8 cellular contexts compared by ENCODE assay signal in the genomic region with DNA sequence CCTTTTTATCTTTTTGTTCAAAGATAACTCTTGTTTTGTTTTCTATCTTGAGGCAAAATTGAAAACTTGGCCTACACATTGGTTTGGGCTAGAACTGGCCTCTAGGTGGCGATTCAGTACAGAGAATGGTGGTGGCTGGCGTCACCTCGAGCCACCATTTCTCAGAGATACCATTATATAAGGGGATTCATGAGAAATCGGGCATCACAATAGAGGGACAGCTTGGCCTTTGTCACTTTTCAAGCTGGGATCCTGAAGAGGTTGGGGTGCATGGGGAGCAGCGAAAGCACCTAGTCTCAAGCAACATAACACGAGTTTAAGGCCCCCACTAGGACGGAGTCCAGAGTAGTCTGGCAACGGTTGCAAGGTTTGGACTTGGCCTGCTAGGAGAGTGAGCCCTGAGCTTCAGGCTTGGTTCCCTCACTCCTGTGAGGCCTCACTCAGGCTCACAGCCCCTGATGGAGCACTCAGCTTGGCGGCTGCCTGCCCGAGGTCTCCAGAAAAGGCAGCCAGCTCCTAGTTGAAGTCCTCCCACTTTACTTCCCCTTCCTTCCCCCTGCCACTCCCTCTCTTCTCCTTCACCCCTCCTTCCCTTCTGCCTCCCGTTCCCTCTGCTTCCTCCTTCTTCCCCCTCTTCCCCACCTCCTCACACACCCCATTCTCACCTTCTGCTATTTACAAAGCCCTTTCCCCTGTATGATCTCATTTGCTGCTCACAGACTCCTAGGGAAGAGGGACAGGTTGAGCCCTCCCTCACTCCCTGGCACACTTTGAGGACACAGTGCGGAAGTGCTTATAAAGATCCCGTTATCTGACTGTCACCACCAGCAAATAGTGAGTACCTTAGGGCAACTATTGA.
A peak's percentile ranks its signal among the peaks of the same experiment; 100 is the strongest.
DNase-seq lines count a peak whose midpoint lies in the region; ATAC-seq, FAIRE-seq and TF ChIP-seq lines count a peak whose summit lies in the region.

No MANE protein-coding gene starts in this region.

- H3K27ac ChIP-seq in cingulate gyrus (ENCODE audit: low read depth, low read length) (peak overlapping the region; percentile 29), HepG2 (ENCODE audit: extremely low read length, insufficient read depth, low read length) (peak overlapping the region; percentile 16)

- no peak for TF ChIP-seq POLR2A in HepG2 (IDR thresholded peaks at IDR 0.05; ENCODE audit: insufficient read depth in 1 of 2, low read depth in 2 of 2, low read length in 2 of 2)

- DNase-seq in AG08395 (ENCODE audit: low spot score) (peak; percentile 77), NCI-H345 treated with DMSO at 0.1 percent for 48 hours (lab: John Stamatoyannopoulos, UW; ENCODE audit: unreplicated experiment) (peak; percentile 55), HepG2 (ENCODE audit: low spot score) (peak; percentile 68)
- peak; percentile 26 for DNase-seq in activated CD4-positive, alpha-beta T cell treated with anti-CD3 and anti-CD28 coated beads for 1 hour
- DNase-seq in stimulated activated CD4-positive, alpha-beta T cell treated with anti-CD3 and anti-CD28 coated beads, TNF-alpha, amount 100 ng/mL, for 1 hour (ENCODE audit: low read depth in 3 of 3, low spot score in 1 of 3) = peak in 2 of 3 donors; percentile 12 to 21

- no peaks in the 10 kb centered on the region for H3K79me2 ChIP-seq in HepG2 (ENCODE audit: insufficient read depth, low read length)

- H3K9me3 ChIP-seq in HepG2 (ENCODE audit: low read length) = no peaks in the 10 kb centered on the region

- H3K4me1 ChIP-seq in HepG2 (ENCODE audit: insufficient read depth, low read length) = peaks cover 19% of the 10 kb centered on the region

- no TSS peak for BruUV-seq in HepG2 (replicated peaks; lab: Mats Ljungman, UMichigan)

- intact Hi-C loops in HepG2 (cut with micrococcal nuclease; ENCODE audit: unreplicated experiment) = loop anchor here (1.0 to 2.0 kb wide), 3 partner anchors 38 to 537 kb away; no protein-coding TSS in a partner anchor

- WGBS in HepG2 (ENCODE audit: low lambda C conversion rate) = 11% methylated on average over 9 of the region's 13 CpGs

- TF ChIP-seq RAD21 in HepG2 (CRISPR knock-in tag; IDR thresholded peaks at IDR 0.05) = peak; percentile 91

- peak overlapping the region; percentile 90 for H3K4me2 ChIP-seq in HepG2 (ENCODE audit: low read depth, low read length)

- H4K20me1 ChIP-seq in HepG2 (ENCODE audit: insufficient read depth, low read length) = no peaks in the 10 kb centered on the region

- H3K9ac ChIP-seq in HepG2 (ENCODE audit: insufficient read depth, low read depth, low read length) = peak overlapping the region; percentile 67

- POLR2A ChIA-PET in HepG2 (lab: Yijun Ruan, JAX) = interaction anchor here (1.3 to 1.4 kb wide), 2 partner anchors 248 to 293 kb away, joined by 3 to 4 read pairs; no protein-coding TSS in a partner anchor

- TF ChIP-seq EP300 in HepG2 (IDR thresholded peaks at IDR 0.05; ENCODE audit: low read depth in 2 of 2, low read length in 2 of 2) (no peak), HepG2 (CRISPR knock-in tag; IDR thresholded peaks at IDR 0.05; ENCODE audit: borderline replicate concordance) (no peak)

- peak overlapping the region; percentile 98 for H2AFZ ChIP-seq in HepG2 (ENCODE audit: low read length)

- peak; percentile 93 for TF ChIP-seq CTCF in HepG2 (CRISPR knock-in tag; IDR thresholded peaks at IDR 0.05)

- no peaks in the 10 kb centered on the region for H3K36me3 ChIP-seq in HepG2 (replicated peaks in 1 of 2; ENCODE audit: control insufficient read depth in 1 of 2, insufficient read depth in 2 of 2, low read length in 2 of 2)

- H3K4me3 ChIP-seq in HepG2 (replicated peaks in 1 of 3; ENCODE audit: insufficient read depth in 1 of 3, low read depth in 2 of 3, low read length in 3 of 3) = peak overlapping the region; percentile 55 to 78 (median 56)

- ATAC-seq in GM18517 (IDR thresholded peaks at IDR 0.05; ENCODE audit: unreplicated experiment) = peak; percentile 77
- peak; percentile 74 for ATAC-seq in HG03095 (IDR thresholded peaks at IDR 0.05; ENCODE audit: unreplicated experiment)
- peak; percentile 94 for ATAC-seq in HepG2

- CTCF ChIA-PET in HepG2 (lab: Yijun Ruan, JAX; ENCODE audit: low intra/inter-chr PET ratio, low total read pairs) = interaction anchor here (1.8 to 2.7 kb wide), 2 partner anchors 312 to 537 kb away, joined by 11 to 17 read pairs; no protein-coding TSS in a partner anchor

- H3K27me3 ChIP-seq in HepG2 (ENCODE audit: control insufficient read depth in 1 of 2, insufficient read depth in 2 of 2, low read length in 2 of 2) = no peaks in the 10 kb centered on the region

- in situ Hi-C loops in HepG2 (cut with HindIII; ENCODE audit: extremely low pct_ligation_motif_present, low pct_unique_long_range_greater_than_20kb) = loop anchor here (5.0 to 10.0 kb wide), 2 partner anchors 254 to 536 kb away; a partner anchor contains a TSS

- peak; percentile 91 for FAIRE-seq in HepG2 (lab: Jason Lieb, UNC)

TF ChIP-seq in HepG2, 621 proteins besides CTCF, POLR2A, EP300 and RAD21 (continues in another document):
- TF ChIP-seq ZFP82 (CRISPR knock-in tag; IDR thresholded peaks at IDR 0.05; ENCODE audit: borderline replicate concordance) (no peak), TEAD3 (CRISPR knock-in tag; optimal IDR thresholded peaks at IDR 0.05; ENCODE audit: borderline replicate concordance) (peak; percentile 6), PHF21A (CRISPR knock-in tag; IDR thresholded peaks at IDR 0.05) (no peak), MED13 (CRISPR knock-in tag; IDR thresholded peaks at IDR 0.05) (no peak), KAT7 (CRISPR knock-in tag; IDR thresholded peaks at IDR 0.05; ENCODE audit: borderline replicate concordance) (peak; percentile 69; the same call in 1 of the 2 replicates), PHF8 (CRISPR knock-in tag; IDR thresholded peaks at IDR 0.05) (peak; percentile 53; the same call in 1 of the 2 replicates), FOXC1 (CRISPR knock-in tag; IDR thresholded peaks at IDR 0.05; ENCODE audit: borderline replicate concordance) (0 out of 2 replicates have a peak, but pooled peaks have one; percentile 53), ZNF839 (CRISPR knock-in tag; IDR thresholded peaks at IDR 0.05; ENCODE audit: borderline replicate concordance) (no peak), ISL2 (CRISPR knock-in tag; IDR thresholded peaks at IDR 0.05) (no peak), ZNF431 (CRISPR knock-in tag; IDR thresholded peaks at IDR 0.05; ENCODE audit: borderline replicate concordance, low read depth) (no peak), IKZF4 (CRISPR knock-in tag; IDR thresholded peaks at IDR 0.05; ENCODE audit: borderline replicate concordance, low read depth, not compliant biosample characterization) (no peak), ZNF564 (CRISPR knock-in tag; IDR thresholded peaks at IDR 0.05) (no peak), ATF7-NPFF (CRISPR knock-in tag; IDR thresholded peaks at IDR 0.05; ENCODE audit: low read depth) (no peak), SP5 (CRISPR knock-in tag; IDR thresholded peaks at IDR 0.05; ENCODE audit: borderline replicate concordance, low read depth) (no peak), NCOR1 (IDR thresholded peaks at IDR 0.05; ENCODE audit: borderline replicate concordance, low read length) (no peak)
- TF ChIP-seq, protein P1, sequence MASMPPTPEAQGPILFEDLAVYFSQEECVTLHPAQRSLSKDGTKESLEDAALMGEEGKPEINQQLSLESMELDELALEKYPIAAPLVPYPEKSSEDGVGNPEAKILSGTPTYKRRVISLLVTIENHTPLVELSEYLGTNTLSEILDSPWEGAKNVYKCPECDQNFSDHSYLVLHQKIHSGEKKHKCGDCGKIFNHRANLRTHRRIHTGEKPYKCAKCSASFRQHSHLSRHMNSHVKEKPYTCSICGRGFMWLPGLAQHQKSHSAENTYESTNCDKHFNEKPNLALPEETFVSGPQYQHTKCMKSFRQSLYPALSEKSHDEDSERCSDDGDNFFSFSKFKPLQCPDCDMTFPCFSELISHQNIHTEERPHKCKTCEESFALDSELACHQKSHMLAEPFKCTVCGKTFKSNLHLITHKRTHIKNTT (CRISPR knock-in tag; IDR thresholded peaks at IDR 0.05) = no peak
- TF ChIP-seq, protein P2, sequence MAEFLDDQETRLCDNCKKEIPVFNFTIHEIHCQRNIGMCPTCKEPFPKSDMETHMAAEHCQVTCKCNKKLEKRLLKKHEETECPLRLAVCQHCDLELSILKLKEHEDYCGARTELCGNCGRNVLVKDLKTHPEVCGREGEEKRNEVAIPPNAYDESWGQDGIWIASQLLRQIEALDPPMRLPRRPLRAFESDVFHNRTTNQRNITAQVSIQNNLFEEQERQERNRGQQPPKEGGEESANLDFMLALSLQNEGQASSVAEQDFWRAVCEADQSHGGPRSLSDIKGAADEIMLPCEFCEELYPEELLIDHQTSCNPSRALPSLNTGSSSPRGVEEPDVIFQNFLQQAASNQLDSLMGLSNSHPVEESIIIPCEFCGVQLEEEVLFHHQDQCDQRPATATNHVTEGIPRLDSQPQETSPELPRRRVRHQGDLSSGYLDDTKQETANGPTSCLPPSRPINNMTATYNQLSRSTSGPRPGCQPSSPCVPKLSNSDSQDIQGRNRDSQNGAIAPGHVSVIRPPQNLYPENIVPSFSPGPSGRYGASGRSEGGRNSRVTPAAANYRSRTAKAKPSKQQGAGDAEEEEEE (CRISPR knock-in tag; IDR thresholded peaks at IDR 0.05; ENCODE audit: borderline replicate concordance) = no peak
- TF ChIP-seq, protein P3, sequence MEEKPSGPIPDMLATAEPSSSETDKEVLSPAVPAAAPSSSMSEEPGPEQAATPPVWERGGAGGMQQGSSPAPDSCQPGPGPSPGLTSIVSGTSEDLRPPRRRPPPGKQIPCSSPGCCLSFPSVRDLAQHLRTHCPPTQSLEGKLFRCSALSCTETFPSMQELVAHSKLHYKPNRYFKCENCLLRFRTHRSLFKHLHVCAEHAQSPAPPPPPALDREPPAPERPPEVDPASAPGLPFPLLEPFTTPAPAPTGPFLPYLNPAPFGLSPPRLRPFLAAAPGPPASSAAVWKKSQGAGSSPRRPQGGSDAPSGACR (CRISPR knock-in tag; IDR thresholded peaks at IDR 0.05) = no peak

Comparison
In these comparisons a context has a peak if more than half of its experiments do, and no peak if none do; other contexts are left out.
1. Peak in every context shown above with its lines: DNase-seq, ATAC-seq, H3K4me3 ChIP-seq and H3K27ac ChIP-seq.
2. DNase-seq: peak in every context shown above with its lines; median percentile 77 in AG08395; 68 in HepG2; 55 in NCI-H345 treated with DMSO at 0.1 percent for 48 hours; 26 in activated CD4-positive, alpha-beta T cell treated with anti-CD3 and anti-CD28 coated beads for 1 hour; 16 in stimulated activated CD4-positive, alpha-beta T cell treated with anti-CD3 and anti-CD28 coated beads, TNF-alpha, amount 100 ng/mL, for 1 hour.